16 cellular contexts compared by ENCODE assay signal in genomic region chr12:127400231-127400630, GRCh38.
"Had no signal": no experiment of that assay in that cellular context is flagged by ENCODE, and none has a peak within 500 bp of the region (broad histone marks: within the 10 kb centered on the region; RNA-seq: fewer than 3 reads in every experiment).

No MANE protein-coding gene starts in this region.

- H3K27ac ChIP-seq: left lung, prostate gland, right lobe of liver, testis, upper lobe of left lung had no signal

- FAIRE-seq: keratinocyte had no signal

- ATAC-seq: activated CD8-positive, alpha-beta memory T cell treated with anti-CD3 and anti-CD28 coated beads, Interleukin-2, amount 10 ng/mL, durations not matched to agents 7 days and 5 days; activated naive CD8-positive, alpha-beta T cell treated with anti-CD3 and anti-CD28 coated beads, Interleukin-2, amount 50 U/mL, for 24 hours; left lung; right lobe of liver; stimulated activated naive CD8-positive, alpha-beta T cell treated with anti-CD3 and anti-CD28 coated beads, Interleukin-15, amount 100 ng/mL, for 72 hours had no signal

- H3K27me3 ChIP-seq: right lobe of liver, testis, upper lobe of left lung had no signal

- H3K4me3 ChIP-seq: left lung, prostate gland, right lobe of liver, testis, upper lobe of left lung had no signal

- DNase-seq: activated CD4-positive, alpha-beta T cell treated with anti-CD3 and anti-CD28 coated beads for 1 hour; activated CD4-positive, alpha-beta T cell treated with anti-CD3 and anti-CD28 coated beads, Interleukin-2, amount 50 U/mL, for 4 hours; activated CD8-positive, alpha-beta memory T cell treated with anti-CD3 and anti-CD28 coated beads, Interleukin-2, amount 10 ng/mL, durations not matched to agents 7 days and 5 days; activated naive CD4-positive, alpha-beta T cell treated with anti-CD3 and anti-CD28 coated beads for 36 hours; activated naive CD8-positive, alpha-beta T cell treated with anti-CD3 and anti-CD28 coated beads, Interleukin-2, amount 50 U/mL, for 24 hours; activated T-cell treated with anti-CD3 and anti-CD28 coated beads, Interleukin-2, amount 50 U/mL, for 1 hour; aorta; endodermal cell; left lung; occipital lobe; right lobe of liver; stimulated activated naive CD8-positive, alpha-beta T cell treated with anti-CD3 and anti-CD28 coated beads, Interleukin-15, amount 100 ng/mL, for 72 hours; testis; upper lobe of left lung had no signal

- H3K4me1 ChIP-seq: left lung, prostate gland, right lobe of liver, testis, upper lobe of left lung had no signal

- H3K36me3 ChIP-seq: left lung, prostate gland, right lobe of liver, upper lobe of left lung had no signal

- H3K9me3 ChIP-seq: prostate gland, right lobe of liver, testis, upper lobe of left lung had no signal
